Comparison of ENCODE assay signal across 9 cellular contexts in genomic region chr6:100657678-100658330, GRCh38.
DNase-seq lines count a peak whose midpoint lies in the region; ATAC-seq and TF ChIP-seq lines count a peak whose summit lies in the region.
"Had no signal": no experiment of that assay in that cellular context is flagged by ENCODE, and none has a peak within 500 bp of the region (broad histone marks: within the 10 kb centered on the region; RNA-seq: fewer than 3 reads in every experiment).

No MANE protein-coding gene starts in this region.

- peak in 1 of 2 donors; percentile 39 for DNase-seq in cardiac muscle cell (ENCODE audit: low read depth in 1 of 2, low spot score in 1 of 2)
- DNase-seq in right cardiac atrium = no peak
- DNase-seq in OCI-M1 (lab: John Stamatoyannopoulos, UW) = peak; percentile 76
- DNase-seq in fibroblast of the aortic adventitia (ENCODE audit: low read depth) = peak; percentile 27
- no peak for DNase-seq in sigmoid colon

- no peaks in the 10 kb centered on the region for H3K4me1 ChIP-seq in cardiac muscle cell (ENCODE audit: low read depth)
- H3K4me1 ChIP-seq in right cardiac atrium (ENCODE audit: control insufficient read depth, insufficient read depth, low read length) = no peaks in the 10 kb centered on the region
- H3K4me1 ChIP-seq in sigmoid colon = no peaks in the 10 kb centered on the region

- H3K27me3 ChIP-seq in cardiac muscle cell (no peaks in the 10 kb centered on the region), right cardiac atrium (ENCODE audit: control insufficient read depth, insufficient read depth) (no peaks in the 10 kb centered on the region), sigmoid colon (no peaks in the 10 kb centered on the region)

- H3K36me3 ChIP-seq in cardiac muscle cell (no peaks in the 10 kb centered on the region), sigmoid colon (peaks cover 0 to 10% (median 0%) of the 10 kb centered on the region in 4 donors)

- peak; percentile 55 for TF ChIP-seq RAD21 in Ishikawa (IDR thresholded peaks at IDR 0.05; ENCODE audit: low read depth)

- no peak for ATAC-seq in right cardiac atrium
- no peak for ATAC-seq in HG03039 (IDR thresholded peaks at IDR 0.05; ENCODE audit: unreplicated experiment)
- no peak for ATAC-seq in HG02623 (IDR thresholded peaks at IDR 0.05; ENCODE audit: unreplicated experiment)

- TF ChIP-seq POLR2A in sigmoid colon (IDR thresholded peaks at IDR 0.05) = no peak

- TF ChIP-seq CTCF in cardiac muscle cell (IDR thresholded peaks at IDR 0.05; ENCODE audit: low read depth, low read length) (peak; percentile 48), fibroblast of the aortic adventitia (IDR thresholded peaks at IDR 0.05; ENCODE audit: insufficient read depth, low read length) (peak; percentile 40), sigmoid colon (IDR thresholded peaks at IDR 0.05) (no peak)

- intact Hi-C loops in right cardiac atrium (cut with DNase I) = loop anchor here in 1 of 4 donors (10.0 kb wide), 1 partner anchor 543 kb away; no protein-coding TSS in a partner anchor
- intact Hi-C loops in sigmoid colon (cut with DNase I) = no loop called here

- no peak for TF ChIP-seq EP300 in Ishikawa (IDR thresholded peaks at IDR 0.05; ENCODE audit: borderline replicate concordance)
- TF ChIP-seq EP300 in sigmoid colon (IDR thresholded peaks at IDR 0.05) = no peak

- no peak overlapping the region for H3K4me3 ChIP-seq in cardiac muscle cell
- no peak overlapping the region for H3K4me3 ChIP-seq in right cardiac atrium (ENCODE audit: low read length)
- no peak overlapping the region for H3K4me3 ChIP-seq in fibroblast of the aortic adventitia (ENCODE audit: low read depth, low read length)
- no peak overlapping the region for H3K4me3 ChIP-seq in sigmoid colon
- H3K4me3 ChIP-seq: skin epidermis had no signal

- 90% methylated on average over 2 of the region's 2 CpGs for WGBS in right cardiac atrium
- WGBS in sigmoid colon, 2 donors = 88 to 94% methylated on average over 2 of the region's 2 CpGs

- H3K9me3 ChIP-seq in cardiac muscle cell (ENCODE audit: low read depth) = no peaks in the 10 kb centered on the region
- no peaks in the 10 kb centered on the region for H3K9me3 ChIP-seq in right cardiac atrium (ENCODE audit: control insufficient read depth, low read length)
- H3K9me3 ChIP-seq in sigmoid colon = no peaks in the 10 kb centered on the region

- H3K27ac ChIP-seq in cardiac muscle cell (no peak overlapping the region), right cardiac atrium (ENCODE audit: low read length) (no peak overlapping the region), sigmoid colon (no peak overlapping the region)
- H3K27ac ChIP-seq: skin epidermis had no signal

TF ChIP-seq in Ishikawa, 13 proteins besides CTCF, POLR2A, EP300 and RAD21:
- TF ChIP-seq TCF12 (IDR thresholded peaks at IDR 0.05; ENCODE audit: low read depth) (no peak), EGR1 (IDR thresholded peaks at IDR 0.05) (no peak), YY1 (IDR thresholded peaks at IDR 0.05; ENCODE audit: low read depth) (no peak), NFIC (IDR thresholded peaks at IDR 0.05) (no peak), FOXM1 (IDR thresholded peaks at IDR 0.05; ENCODE audit: borderline replicate concordance, low read depth) (no peak), TEAD4 (IDR thresholded peaks at IDR 0.05) (no peak), CREB1 (IDR thresholded peaks at IDR 0.05; ENCODE audit: low read depth) (no peak), REST (IDR thresholded peaks at IDR 0.05; ENCODE audit: low read depth) (no peak), CEBPB (IDR thresholded peaks at IDR 0.05) (no peak), USF1 (IDR thresholded peaks at IDR 0.05) (no peak), MAX (IDR thresholded peaks at IDR 0.05) (no peak), ZBTB7A (IDR thresholded peaks at IDR 0.05; ENCODE audit: low read depth) (no peak), TAF1 (IDR thresholded peaks at IDR 0.05; ENCODE audit: low read depth) (no peak)
TF ChIP-seq in Ishikawa: peak in this region for 0.

Comparison
In these comparisons a context has a peak if more than half of its experiments do, and no peak if none do; other contexts are left out.
1. DNase-seq: peak in OCI-M1 (single experiment) and fibroblast of the aortic adventitia (single experiment); none in right cardiac atrium (0 of 3) and sigmoid colon (single experiment).
2. CTCF ChIP-seq: peak in cardiac muscle cell (single experiment) and fibroblast of the aortic adventitia (single experiment); none in sigmoid colon (0 of 4).